In genomic region chr5:134142806-134143205, GRCh38 we compare ENCODE assay signal across 1 cellular context.
TF ChIP-seq lines count a peak whose summit lies in the region.

No MANE protein-coding gene starts in this region.

TF ChIP-seq in K562, 482 proteins besides CTCF, POLR2A, EP300 and RAD21:
- no peak for TF ChIP-seq RBFOX2 (IDR thresholded peaks at IDR 0.05; ENCODE audit: low read depth, low read length)
- TF ChIP-seq POLR2G (IDR thresholded peaks at IDR 0.05; ENCODE audit: low read depth, low read length): peak; percentile 62
